1 cellular context compared by ENCODE assay signal in the genomic region with DNA sequence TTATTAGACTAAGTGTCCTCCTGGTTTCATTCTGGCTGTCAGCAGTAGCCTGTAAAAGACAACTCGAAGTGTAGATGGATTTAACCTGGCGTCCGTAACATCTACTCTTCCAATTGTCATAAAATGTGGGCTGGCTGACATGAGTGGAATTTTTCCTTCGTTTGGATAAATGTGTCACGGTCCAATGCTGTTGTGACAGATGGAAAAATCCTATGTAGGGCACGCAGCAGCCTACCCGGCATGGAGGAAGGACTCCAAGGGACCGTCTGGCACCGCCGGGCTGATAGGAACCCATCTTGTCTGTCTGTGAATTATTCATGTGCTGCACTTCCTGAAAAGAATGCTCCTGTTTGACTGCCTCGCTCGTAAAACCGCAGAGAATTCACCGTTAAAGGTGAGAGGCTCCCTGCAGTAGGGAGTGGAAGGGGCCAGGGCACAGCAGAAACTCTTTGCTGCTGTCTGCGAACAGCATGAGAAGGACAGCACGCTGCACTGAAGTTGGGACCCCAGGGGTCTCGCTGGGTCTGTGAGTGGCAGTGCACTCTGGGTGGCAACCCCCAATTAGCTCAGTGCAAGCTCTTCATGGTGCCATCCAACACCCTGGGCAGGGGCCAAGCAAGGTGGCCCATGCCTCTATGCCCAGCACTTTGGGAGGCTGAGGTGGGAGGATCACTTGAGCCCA.
TF ChIP-seq lines count a peak whose summit lies in the region.

No MANE protein-coding gene starts in this region.

TF ChIP-seq in A549, 52 proteins besides CTCF, POLR2A, EP300 and RAD21:
- TF ChIP-seq, protein P1, sequence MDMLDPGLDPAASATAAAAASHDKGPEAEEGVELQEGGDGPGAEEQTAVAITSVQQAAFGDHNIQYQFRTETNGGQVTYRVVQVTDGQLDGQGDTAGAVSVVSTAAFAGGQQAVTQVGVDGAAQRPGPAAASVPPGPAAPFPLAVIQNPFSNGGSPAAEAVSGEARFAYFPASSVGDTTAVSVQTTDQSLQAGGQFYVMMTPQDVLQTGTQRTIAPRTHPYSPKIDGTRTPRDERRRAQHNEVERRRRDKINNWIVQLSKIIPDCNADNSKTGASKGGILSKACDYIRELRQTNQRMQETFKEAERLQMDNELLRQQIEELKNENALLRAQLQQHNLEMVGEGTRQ (IDR thresholded peaks at IDR 0.05), result no peak
- TF ChIP-seq EHF (CRISPR knock-in tag; IDR thresholded peaks at IDR 0.05) (no peak), NPAS2 (CRISPR knock-in tag; IDR thresholded peaks at IDR 0.05; ENCODE audit: borderline replicate concordance) (no peak), MYC (IDR thresholded peaks at IDR 0.05; ENCODE audit: borderline replicate concordance, low read length) (no peak), HOXA7 (CRISPR knock-in tag; IDR thresholded peaks at IDR 0.05) (no peak), FOSL2 (IDR thresholded peaks at IDR 0.05) (no peak), FOSL2 (CRISPR knock-in tag; IDR thresholded peaks at IDR 0.05) (no peak), MAZ (IDR thresholded peaks at IDR 0.05; ENCODE audit: borderline replicate concordance, low read depth, low read length) (no peak), HDAC2 (IDR thresholded peaks at IDR 0.05) (no peak), KDM5A (IDR thresholded peaks at IDR 0.05) (no peak), KDM1A (IDR thresholded peaks at IDR 0.05; ENCODE audit: low read depth) (no peak), SREBF2 (IDR thresholded peaks at IDR 0.05) (no peak), HOXB13 (CRISPR knock-in tag; IDR thresholded peaks at IDR 0.05; ENCODE audit: low read depth) (no peak), POLR2AphosphoS2 (conservative IDR thresholded peaks at IDR 0.05; ENCODE audit: low read length) (no peak)
- TF ChIP-seq, protein P2, sequence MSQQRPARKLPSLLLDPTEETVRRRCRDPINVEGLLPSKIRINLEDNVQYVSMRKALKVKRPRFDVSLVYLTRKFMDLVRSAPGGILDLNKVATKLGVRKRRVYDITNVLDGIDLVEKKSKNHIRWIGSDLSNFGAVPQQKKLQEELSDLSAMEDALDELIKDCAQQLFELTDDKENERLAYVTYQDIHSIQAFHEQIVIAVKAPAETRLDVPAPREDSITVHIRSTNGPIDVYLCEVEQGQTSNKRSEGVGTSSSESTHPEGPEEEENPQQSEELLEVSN (IDR thresholded peaks at IDR 0.05; ENCODE audit: borderline replicate concordance, low read depth), result no peak
- TF ChIP-seq, protein P3, sequence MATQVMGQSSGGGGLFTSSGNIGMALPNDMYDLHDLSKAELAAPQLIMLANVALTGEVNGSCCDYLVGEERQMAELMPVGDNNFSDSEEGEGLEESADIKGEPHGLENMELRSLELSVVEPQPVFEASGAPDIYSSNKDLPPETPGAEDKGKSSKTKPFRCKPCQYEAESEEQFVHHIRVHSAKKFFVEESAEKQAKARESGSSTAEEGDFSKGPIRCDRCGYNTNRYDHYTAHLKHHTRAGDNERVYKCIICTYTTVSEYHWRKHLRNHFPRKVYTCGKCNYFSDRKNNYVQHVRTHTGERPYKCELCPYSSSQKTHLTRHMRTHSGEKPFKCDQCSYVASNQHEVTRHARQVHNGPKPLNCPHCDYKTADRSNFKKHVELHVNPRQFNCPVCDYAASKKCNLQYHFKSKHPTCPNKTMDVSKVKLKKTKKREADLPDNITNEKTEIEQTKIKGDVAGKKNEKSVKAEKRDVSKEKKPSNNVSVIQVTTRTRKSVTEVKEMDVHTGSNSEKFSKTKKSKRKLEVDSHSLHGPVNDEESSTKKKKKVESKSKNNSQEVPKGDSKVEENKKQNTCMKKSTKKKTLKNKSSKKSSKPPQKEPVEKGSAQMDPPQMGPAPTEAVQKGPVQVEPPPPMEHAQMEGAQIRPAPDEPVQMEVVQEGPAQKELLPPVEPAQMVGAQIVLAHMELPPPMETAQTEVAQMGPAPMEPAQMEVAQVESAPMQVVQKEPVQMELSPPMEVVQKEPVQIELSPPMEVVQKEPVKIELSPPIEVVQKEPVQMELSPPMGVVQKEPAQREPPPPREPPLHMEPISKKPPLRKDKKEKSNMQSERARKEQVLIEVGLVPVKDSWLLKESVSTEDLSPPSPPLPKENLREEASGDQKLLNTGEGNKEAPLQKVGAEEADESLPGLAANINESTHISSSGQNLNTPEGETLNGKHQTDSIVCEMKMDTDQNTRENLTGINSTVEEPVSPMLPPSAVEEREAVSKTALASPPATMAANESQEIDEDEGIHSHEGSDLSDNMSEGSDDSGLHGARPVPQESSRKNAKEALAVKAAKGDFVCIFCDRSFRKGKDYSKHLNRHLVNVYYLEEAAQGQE (IDR thresholded peaks at IDR 0.05), result no peak
- TF ChIP-seq, protein P4, sequence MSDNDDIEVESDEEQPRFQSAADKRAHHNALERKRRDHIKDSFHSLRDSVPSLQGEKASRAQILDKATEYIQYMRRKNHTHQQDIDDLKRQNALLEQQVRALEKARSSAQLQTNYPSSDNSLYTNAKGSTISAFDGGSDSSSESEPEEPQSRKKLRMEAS (IDR thresholded peaks at IDR 0.05), result no peak
